ENCODE assay signal across 8 cellular contexts in the genomic region with DNA sequence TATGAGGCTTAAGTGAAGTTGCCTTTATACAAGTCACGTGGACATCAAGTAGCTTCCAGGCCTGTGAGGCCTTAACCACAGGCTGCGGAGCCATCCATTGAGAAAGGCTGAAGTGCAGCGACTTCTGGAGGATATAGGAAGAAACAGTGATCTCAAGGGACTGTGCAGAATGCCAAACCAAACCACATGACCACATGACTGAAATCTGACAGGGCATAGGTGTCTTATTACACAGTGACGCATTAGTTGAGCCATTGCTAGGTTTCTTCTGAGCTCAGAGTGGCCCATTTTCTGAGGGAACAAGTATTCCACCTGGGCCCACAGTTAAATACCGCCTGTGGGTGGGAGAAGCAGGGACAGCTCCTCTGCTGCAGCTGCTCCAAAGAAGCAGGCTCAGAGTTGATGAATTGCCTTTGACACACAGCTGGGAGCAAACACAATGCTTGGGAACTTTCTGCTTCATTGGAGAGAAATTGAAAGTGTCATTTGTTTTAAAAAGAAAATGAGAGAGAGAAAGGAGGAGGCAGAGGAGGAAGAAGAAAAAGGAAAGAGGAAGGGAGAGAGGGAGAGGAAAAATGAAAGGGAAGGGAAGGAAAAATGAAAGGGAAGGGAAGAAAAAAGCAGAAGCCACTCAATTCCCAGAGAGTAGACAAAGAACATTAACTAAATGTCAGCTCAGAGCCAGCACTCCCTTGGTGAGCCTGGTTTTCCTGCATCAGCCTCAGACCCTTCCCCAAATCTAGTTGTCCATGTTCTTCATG.
DNase-seq lines count a peak whose midpoint lies in the region; ATAC-seq and TF ChIP-seq lines count a peak whose summit lies in the region.

No MANE protein-coding gene starts in this region.

- H3K27me3 ChIP-seq in gastrocnemius medialis: no peaks in the 10 kb centered on the region
- H3K27me3 ChIP-seq in CD8-positive, alpha-beta T cell (ENCODE audit: insufficient read depth, low read length): no peaks in the 10 kb centered on the region

- DNase-seq in ELF-1 (ENCODE audit: low read depth, low spot score) (peak; percentile 87), NCI-H82 treated with DMSO at 0.1 percent for 48 hours (lab: John Stamatoyannopoulos, UW; ENCODE audit: unreplicated experiment) (peak; percentile 28), dedifferentiated amniotic fluid mesenchymal stem cell (ENCODE audit: extremely low spot score) (peak; percentile 98), gastrocnemius medialis (peak; percentile 33 to 70), NCI-H1694 (lab: John Stamatoyannopoulos, UW) (no peak), NCI-H1092 (lab: John Stamatoyannopoulos, UW) (no peak)
- no peak for DNase-seq in CD8-positive, alpha-beta T cell

- H3K27ac ChIP-seq in gastrocnemius medialis: peak overlapping the region; percentile 36 to 61 (median 54)
- H3K27ac ChIP-seq in CD8-positive, alpha-beta T cell (ENCODE audit: low read depth, low read length): no peak overlapping the region

- no peaks in the 10 kb centered on the region for H3K9me3 ChIP-seq in gastrocnemius medialis
- H3K9me3 ChIP-seq in CD8-positive, alpha-beta T cell (ENCODE audit: low read length): no peaks in the 10 kb centered on the region

- no peak overlapping the region for H3K4me3 ChIP-seq in gastrocnemius medialis
- H3K4me3 ChIP-seq in CD8-positive, alpha-beta T cell (ENCODE audit: low read depth, low read length): no peak overlapping the region

- H3K4me3 Mint-ChIP-seq in CD8-positive, alpha-beta T cell: no peak overlapping the region

- in situ Hi-C loops in gastrocnemius medialis (cut with MboI; ENCODE audit: low sequenced_read_pairs in 4 of 4): no loop called here

- no peaks in the 10 kb centered on the region for H3K36me3 Mint-ChIP-seq in CD8-positive, alpha-beta T cell

- CTCF ChIA-PET in CD8-positive, alpha-beta T cell (lab: Charles Lee): interaction anchor here (1.3 to 3.8 kb wide), 3 partner anchors 11 to 26 kb away, joined by 5 to 17 read pairs (median 7); no protein-coding TSS in a partner anchor

- no peaks in the 10 kb centered on the region for H3K27me3 Mint-ChIP-seq in CD8-positive, alpha-beta T cell (ENCODE audit: low read depth)

- TF ChIP-seq POLR2A in gastrocnemius medialis (IDR thresholded peaks at IDR 0.05): peak in 1 of 2 donors; percentile 36

- no peaks in the 10 kb centered on the region for H3K36me3 ChIP-seq in gastrocnemius medialis
- no peaks in the 10 kb centered on the region for H3K36me3 ChIP-seq in CD8-positive, alpha-beta T cell (ENCODE audit: insufficient read depth, low read length)

- POLR2A ChIA-PET in CD8-positive, alpha-beta T cell (lab: Charles Lee): interaction anchor here (0.8 to 1.3 kb wide), 2 partner anchors 16 to 26 kb away, joined by 4 read pairs; no protein-coding TSS in a partner anchor

- intact Hi-C loops in gastrocnemius medialis (cut with DNase I; ENCODE audit: low total_unique reads): no loop called here
- intact Hi-C loops in CD8-positive, alpha-beta T cell (cut with DNase I, micrococcal nuclease): no loop called here

- no peak overlapping the region for H3K27ac Mint-ChIP-seq in CD8-positive, alpha-beta T cell

- H3K4me1 ChIP-seq in gastrocnemius medialis: peaks cover 4 to 21% of the 10 kb centered on the region in 2 donors
- no peaks in the 10 kb centered on the region for H3K4me1 ChIP-seq in CD8-positive, alpha-beta T cell (ENCODE audit: insufficient read depth, low read length)

- ATAC-seq in HG02763 (IDR thresholded peaks at IDR 0.05; ENCODE audit: unreplicated experiment): peak; percentile 65
- ATAC-seq in gastrocnemius medialis: peak; percentile 81 to 92
- ATAC-seq in CD8-positive, alpha-beta T cell: no peak

- H3K9me3 Mint-ChIP-seq in CD8-positive, alpha-beta T cell: no peaks in the 10 kb centered on the region

- H3K4me1 Mint-ChIP-seq in CD8-positive, alpha-beta T cell (ENCODE audit: low read depth): no peaks in the 10 kb centered on the region

- TF ChIP-seq CTCF in gastrocnemius medialis (IDR thresholded peaks at IDR 0.05 in 4 of 5, conservative IDR thresholded peaks at IDR 0.05 in 1 of 5): no peak
- no peak for TF ChIP-seq CTCF in CD8-positive, alpha-beta T cell (IDR thresholded peaks at IDR 0.05)

Comparison
In these comparisons a context has a peak if more than half of its experiments do, and no peak if none do; other contexts are left out.
1. DNase-seq: peak in ELF-1 (single experiment), NCI-H82 treated with DMSO at 0.1 percent for 48 hours (single experiment), dedifferentiated amniotic fluid mesenchymal stem cell (single experiment) and gastrocnemius medialis (2 of 2); none in NCI-H1694 (single experiment), NCI-H1092 (single experiment) and CD8-positive, alpha-beta T cell (0 of 7).